In the genomic region with DNA sequence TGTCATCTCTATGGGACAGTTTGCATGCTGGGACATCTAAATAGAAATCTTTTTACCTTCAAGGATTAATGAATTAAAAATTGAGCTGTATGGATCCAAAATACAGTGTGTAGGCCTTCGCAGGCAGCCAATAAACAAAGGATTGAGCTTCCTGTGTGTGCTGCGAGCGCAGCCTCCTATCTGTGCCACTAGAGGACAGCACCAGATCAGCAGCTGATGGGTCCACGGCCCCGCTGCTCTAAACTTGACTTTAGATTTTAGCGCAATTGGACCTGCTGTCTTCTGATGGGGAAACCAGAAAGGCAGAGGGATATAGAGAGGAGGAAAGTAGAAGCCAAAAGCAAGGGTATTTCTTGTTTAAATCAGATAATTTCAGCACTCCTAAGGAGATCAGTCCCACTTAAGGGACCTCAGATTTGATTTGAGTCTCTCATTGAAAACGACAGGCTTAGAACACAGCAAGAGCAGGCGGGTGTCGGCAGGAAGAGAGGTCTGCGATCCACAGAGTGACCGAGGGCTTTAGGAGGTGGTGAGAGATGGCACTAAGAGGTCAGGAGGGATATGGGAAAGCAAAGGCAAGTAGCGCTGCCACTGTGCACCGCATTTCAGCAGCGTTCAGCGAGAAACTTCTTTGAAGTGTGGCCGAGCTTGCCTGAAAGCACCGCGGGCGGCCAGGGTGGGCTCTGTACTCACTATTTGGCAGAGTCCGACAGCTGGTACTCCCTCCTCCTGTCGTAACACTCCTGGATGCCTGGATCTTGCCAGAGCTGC, we compare ENCODE assay signal across 8 cellular contexts.
DNase-seq lines count a peak whose midpoint lies in the region; ATAC-seq, FAIRE-seq and TF ChIP-seq lines count a peak whose summit lies in the region.

No MANE protein-coding gene starts in this region.

- intact Hi-C loops in adrenal gland (cut with DNase I) (loop anchor here in 1 of 2 donors (10.0 kb wide), 1 partner anchor 211 kb away; a partner anchor contains a TSS), left ventricle myocardium superior (cut with micrococcal nuclease) (no loop called here)

- no peak overlapping the region for H3K4me3 ChIP-seq in adrenal gland

- DNase-seq in DMS53 (lab: John Stamatoyannopoulos, UW) = peak; percentile 76
- peak; percentile 67 for DNase-seq in HTR-8/SVneo (ENCODE audit: insufficient read length, low spot score)
- peak; percentile 36 for DNase-seq in RCC 7860 (ENCODE audit: low spot score)
- peak; percentile 44 to 85 (median 69) for DNase-seq in adrenal gland
- DNase-seq in left ventricle myocardium superior = peak; percentile 68
- DNase-seq in retina = peak; percentile 73
- DNase-seq in NK-92 (lab: John Stamatoyannopoulos, UW; ENCODE audit: unreplicated experiment) = no peak

- no peak overlapping the region for H3K27ac ChIP-seq in adrenal gland

- TF ChIP-seq POLR2A in adrenal gland (IDR thresholded peaks at IDR 0.05) = no peak

- ATAC-seq in GM19467 (IDR thresholded peaks at IDR 0.05; ENCODE audit: unreplicated experiment) = peak; percentile 72
- peak; percentile 82 for ATAC-seq in left ventricle myocardium superior

- H3K4me1 ChIP-seq in adrenal gland (replicated peaks in 1 of 2) = no peaks in the 10 kb centered on the region

- WGBS in adrenal gland, 4 donors = 59 to 69% (median 62%) methylated on average over 21 of the region's 21 CpGs

- H3K27me3 ChIP-seq in adrenal gland = no peaks in the 10 kb centered on the region

- H3K36me3 ChIP-seq in adrenal gland (replicated peaks in 1 of 2) = no peaks in the 10 kb centered on the region

- FAIRE-seq in HTR-8/SVneo (lab: Jason Lieb, UNC) (no peak), RCC 7860 (lab: Jason Lieb, UNC) (no peak)

- H3K9me3 ChIP-seq in adrenal gland (replicated peaks in 1 of 3) = no peaks in the 10 kb centered on the region

- peak; percentile 78 to 98 (median 92) for TF ChIP-seq CTCF in adrenal gland (IDR thresholded peaks at IDR 0.05)
